In genomic region chr17:58364270-58364942, GRCh38 we compare ENCODE assay signal across 1 cellular context.
TF ChIP-seq lines count a peak whose summit lies in the region.

No MANE protein-coding gene starts in this region.

TF ChIP-seq in HepG2, 621 proteins besides CTCF, POLR2A, EP300 and RAD21 (continued from another document and continues in another):
- TF ChIP-seq ZEB1 (IDR thresholded peaks at IDR 0.05; ENCODE audit: insufficient replicate concordance, low read depth) (peak; percentile 39), ZNF670 (CRISPR knock-in tag; IDR thresholded peaks at IDR 0.05; ENCODE audit: borderline replicate concordance) (no peak), ZBTB25 (CRISPR knock-in tag; IDR thresholded peaks at IDR 0.05) (no peak), ZNF503 (CRISPR knock-in tag; IDR thresholded peaks at IDR 0.05) (0 out of 2 replicates have a peak, but pooled peaks have one; percentile 42), REST (IDR thresholded peaks at IDR 0.05; ENCODE audit: borderline replicate concordance in 1 of 2, low read depth in 1 of 2, low read length in 2 of 2) (no peak), ZNF235 (CRISPR knock-in tag; IDR thresholded peaks at IDR 0.05; ENCODE audit: borderline replicate concordance) (no peak), HBP1 (CRISPR knock-in tag; IDR thresholded peaks at IDR 0.05; ENCODE audit: low read depth) (peak; percentile 68; the same call in 1 of the 2 replicates), JUNB (CRISPR knock-in tag; IDR thresholded peaks at IDR 0.05; ENCODE audit: borderline replicate concordance) (no peak), ZNF513 (CRISPR knock-in tag; conservative IDR thresholded peaks at IDR 0.05) (no peak), RERE (CRISPR knock-in tag; IDR thresholded peaks at IDR 0.05; ENCODE audit: low read depth) (no peak; the same call in 1 of the 2 replicates), CREB3 (CRISPR knock-in tag; IDR thresholded peaks at IDR 0.05) (no peak), ZBTB7B (CRISPR knock-in tag; IDR thresholded peaks at IDR 0.05) (peak; percentile 90), KAT8 (CRISPR knock-in tag; IDR thresholded peaks at IDR 0.05) (0 out of 2 replicates have a peak, but pooled peaks have one; percentile 35), NONO (IDR thresholded peaks at IDR 0.05) (no peak), NONO (CRISPR knock-in tag; conservative IDR thresholded peaks at IDR 0.05) (0 out of 2 replicates have a peak, but pooled peaks have one; percentile 39), RARA (CRISPR knock-in tag; IDR thresholded peaks at IDR 0.05) (peak; percentile 64), ZNF563 (CRISPR knock-in tag; IDR thresholded peaks at IDR 0.05) (0 out of 2 replicates have a peak, but pooled peaks have one; percentile 53), ZNF572 (CRISPR knock-in tag; IDR thresholded peaks at IDR 0.05) (no peak), DNMT1 (CRISPR knock-in tag; IDR thresholded peaks at IDR 0.05) (no peak), GMEB2 (CRISPR knock-in tag; IDR thresholded peaks at IDR 0.05; ENCODE audit: low read depth) (no peak), ZNF335 (CRISPR knock-in tag; IDR thresholded peaks at IDR 0.05) (peak; percentile 41; the same call in 1 of the 2 replicates), DMTF1 (CRISPR knock-in tag; IDR thresholded peaks at IDR 0.05) (no peak), TSC22D2 (CRISPR knock-in tag; IDR thresholded peaks at IDR 0.05; ENCODE audit: borderline replicate concordance) (peak; percentile 17; the same call in 1 of the 2 replicates), RELA (CRISPR knock-in tag; IDR thresholded peaks at IDR 0.05) (no peak), ZNF569 (CRISPR knock-in tag; IDR thresholded peaks at IDR 0.05; ENCODE audit: borderline replicate concordance) (no peak), FOXK2 (IDR thresholded peaks at IDR 0.05) (peak; percentile 43; the same call in 1 of the 2 replicates), ZNF704 (CRISPR knock-in tag; IDR thresholded peaks at IDR 0.05; ENCODE audit: borderline replicate concordance) (no peak), TFDP2 (CRISPR knock-in tag; IDR thresholded peaks at IDR 0.05) (peak; percentile 37; the same call in 1 of the 2 replicates), MXI1 (IDR thresholded peaks at IDR 0.05; ENCODE audit: borderline replicate concordance, low read depth, low read length) (peak; percentile 14; the same call in 1 of the 3 replicates)
